13 cellular contexts compared by ENCODE assay signal in genomic region chr17:74860999-74861553, GRCh38. TPM values are rescaled to one million over a fixed set of nuclear protein-coding genes. Genes with fewer than 3 reads are reported as not detected.
A peak's percentile ranks its signal among the peaks of the same experiment; 100 is the strongest.
DNase-seq lines count a peak whose midpoint lies in the region; ATAC-seq and TF ChIP-seq lines count a peak whose summit lies in the region.
"Had no signal": no experiment of that assay in that cellular context is flagged by ENCODE, and none has a peak within 500 bp of the region (broad histone marks: within the 10 kb centered on the region; RNA-seq: fewer than 3 reads in every experiment).

No MANE protein-coding gene starts in this region.

- peaks cover 17% of the 10 kb centered on the region for H3K27me3 ChIP-seq in vagina

- DNase-seq in stimulated activated CD4-positive, alpha-beta T cell treated with anti-CD3 and anti-CD28 coated beads, Interleukin-15, amount 100 ng/mL, for 24 hours, result peak; percentile 16
- no peak for DNase-seq in stimulated activated CD4-positive, alpha-beta T cell treated with anti-CD3 and anti-CD28 coated beads, Interleukin-1b, Interleukin-23, amount 100 ng/mL, for 48 hours
- no peak for DNase-seq in central memory CD8-positive, alpha-beta T cell (ENCODE audit: low spot score in 2 of 2)
- DNase-seq in naive B cell (no peak), vagina (ENCODE audit: extremely low spot score in 2 of 2) (no peak), RKO (ENCODE audit: low spot score) (no peak), NOMO-1 treated with dmso at 0.1 percent for 144 hours (lab: John Stamatoyannopoulos, UW; ENCODE audit: unreplicated experiment) (no peak), NCI-H1436 treated with DMSO at 0.1 percent for 48 hours (lab: John Stamatoyannopoulos, UW) (no peak)
- DNase-seq: immature natural killer cell, MG63, NCI-H748 treated with DMSO at 0.1 percent for 48 hours had no signal

- H3K9me3 ChIP-seq in vagina, result no peaks in the 10 kb centered on the region
- H3K9me3 ChIP-seq: MG63, prostate gland had no signal

- H3K4me3 Mint-ChIP-seq in central memory CD8-positive, alpha-beta T cell, result peak overlapping the region; percentile 56
- H3K4me3 Mint-ChIP-seq in naive B cell, result peak overlapping the region in 7 of 8 donors; percentile 9 to 84 (median 79)

- peaks cover 47% of the 10 kb centered on the region for H3K27me3 Mint-ChIP-seq in central memory CD8-positive, alpha-beta T cell
- peaks cover 41 to 74% (median 45%) of the 10 kb centered on the region in 3 donors for H3K27me3 Mint-ChIP-seq in naive B cell

- no peaks in the 10 kb centered on the region for H3K9me3 Mint-ChIP-seq in central memory CD8-positive, alpha-beta T cell
- H3K9me3 Mint-ChIP-seq in naive B cell, result no peaks in the 10 kb centered on the region
- H3K9me3 Mint-ChIP-seq: activated T-helper 2 cell treated with anti-CD3 and anti-CD28 coated beads, Interferon-gamma antibody, Interleukin-2, Interleukin-4, amounts not matched to agents 10 μg/mL and 5 μg/mL and 100 μg/mL, durations not matched to agents 14 hours and 24 hours and 36 hours; immature natural killer cell had no signal

- no peak overlapping the region for H3K27ac Mint-ChIP-seq in central memory CD8-positive, alpha-beta T cell (ENCODE audit: low read depth)
- peak overlapping the region in 1 of 6 donors; percentile 71 for H3K27ac Mint-ChIP-seq in naive B cell
- H3K27ac Mint-ChIP-seq: activated T-helper 2 cell treated with anti-CD3 and anti-CD28 coated beads, Interferon-gamma antibody, Interleukin-2, Interleukin-4, amounts not matched to agents 10 μg/mL and 5 μg/mL and 100 μg/mL, durations not matched to agents 14 hours and 24 hours and 36 hours; immature natural killer cell had no signal

- peaks cover 25% of the 10 kb centered on the region for H3K4me1 ChIP-seq in vagina

- H3K36me3 ChIP-seq in vagina, result no peaks in the 10 kb centered on the region
- H3K36me3 ChIP-seq: prostate gland had no signal

- no peak for ATAC-seq in central memory CD8-positive, alpha-beta T cell (replicated peaks; ENCODE audit: extremely low read depth, poor library complexity, severe bottlenecking)
- no peak for ATAC-seq in naive B cell (ENCODE audit: low read depth in 2 of 2)

- H3K4me1 Mint-ChIP-seq in central memory CD8-positive, alpha-beta T cell, result peaks cover 26% of the 10 kb centered on the region
- peaks cover 22 to 33% (median 23%) of the 10 kb centered on the region in 3 donors for H3K4me1 Mint-ChIP-seq in naive B cell

- H3K36me3 Mint-ChIP-seq in central memory CD8-positive, alpha-beta T cell (ENCODE audit: insufficient read depth), result peaks cover 9% of the 10 kb centered on the region
- H3K36me3 Mint-ChIP-seq in naive B cell, result no peaks in the 10 kb centered on the region

- H3K4me3 ChIP-seq in vagina, result peak overlapping the region; percentile 21 to 39
- H3K4me3 ChIP-seq: MG63 had no signal

- intact Hi-C loops in vagina (cut with DNase I), result loop anchor here (5.0 kb wide), 1 partner anchor 69 kb away; no protein-coding TSS in a partner anchor

- TF ChIP-seq CTCF in vagina (IDR thresholded peaks at IDR 0.05), result no peak

- TF ChIP-seq POLR2A in vagina (IDR thresholded peaks at IDR 0.05), result no peak

- no peak overlapping the region for H3K27ac ChIP-seq in vagina
- H3K27ac ChIP-seq: prostate gland had no signal

RNA-seq across cellular contexts. Expression of gene GRIN2C, which starts 1.4 kb away (rescaled TPM):
- polyA plus RNA-seq in naive B cell (ENCODE audit: low read depth in 6 of 6), result under 1 TPM in 2 of 6 donors, not detected in 4; 0.04 to 0.05 TPM
- not detected for total RNA-seq in vagina

RNA-seq across cellular contexts. Expression of gene FDXR, which starts 11.7 kb away (rescaled TPM):
- 1 to 10 TPM in 5 of 6 donors, not detected in 1; 1.2 to 6.1 (median 3.9) TPM for polyA plus RNA-seq in naive B cell (ENCODE audit: low read depth in 6 of 6)
- total RNA-seq in vagina, result 16.0 TPM

RNA-seq across cellular contexts. Expression of gene FADS6, which starts 32.4 kb away (rescaled TPM):
- polyA plus RNA-seq in naive B cell (ENCODE audit: low read depth in 6 of 6), result not detected
- 1.5 TPM for total RNA-seq in vagina
- total RNA-seq: activated T-helper 2 cell treated with anti-CD3 and anti-CD28 coated beads, Interferon-gamma antibody, Interleukin-2, Interleukin-4, amounts not matched to agents 10 μg/mL and 5 μg/mL and 100 μg/mL, durations not matched to agents 14 hours and 24 hours and 36 hours; prostate gland had no signal
- polyA plus RNA-seq: immature natural killer cell had no signal
